In the genomic region with DNA sequence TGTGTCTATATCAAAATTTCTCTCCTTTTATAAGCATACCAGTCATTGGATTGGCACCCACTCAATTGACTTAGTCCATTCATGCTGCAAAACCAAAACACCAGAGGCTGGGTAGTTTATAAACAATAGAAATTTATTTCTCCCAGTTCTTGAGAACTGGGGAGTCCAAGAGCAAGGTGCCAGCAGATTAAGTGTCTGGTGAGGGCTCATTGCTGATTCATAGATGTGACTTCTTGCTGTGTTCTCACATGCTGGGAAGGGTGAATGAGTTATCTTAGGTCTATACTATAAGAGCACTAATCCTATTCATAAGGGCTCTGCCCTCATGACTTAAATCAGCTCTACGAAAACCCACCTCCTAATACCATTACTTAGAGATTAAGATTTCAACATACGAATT, we compare ENCODE assay signal across 21 cellular contexts.
"Had no signal": no experiment of that assay in that cellular context is flagged by ENCODE, and none has a peak within 500 bp of the region (broad histone marks: within the 10 kb centered on the region; RNA-seq: fewer than 3 reads in every experiment).

No MANE protein-coding gene starts in this region.

- H3K27me3 ChIP-seq: gastrocnemius medialis, heart right ventricle, sigmoid colon, stomach had no signal

- H3K27ac ChIP-seq: gastrocnemius medialis, heart right ventricle, psoas muscle, sigmoid colon, skin epidermis, stomach had no signal

- H3K36me3 Mint-ChIP-seq: naive B cell, type B pancreatic cell had no signal

- H3K27me3 Mint-ChIP-seq: dendritic cell treated with granulocyte-macrophage colony-stimulating factor and Interleukin-4, amounts not matched to agents 40 ng/mL and 50 ng/mL, for 4 days had no signal

- H3K36me3 ChIP-seq: gastrocnemius medialis, heart right ventricle, sigmoid colon, stomach had no signal

- H3K4me1 ChIP-seq: gastrocnemius medialis, heart right ventricle, psoas muscle, sigmoid colon, stomach had no signal

- H3K4me3 Mint-ChIP-seq: dendritic cell treated with granulocyte-macrophage colony-stimulating factor and Interleukin-4, amounts not matched to agents 40 ng/mL and 50 ng/mL, for 4 days; effector memory CD8-positive, alpha-beta T cell; naive B cell; nephron; type B pancreatic cell had no signal

- FAIRE-seq: colon, islet of Langerhans, urothelium cell line had no signal

- DNase-seq: effector memory CD8-positive, alpha-beta T cell; erythroblast; gastrocnemius medialis; heart right ventricle; hypothalamus; kidney glomerular epithelial cell; mesendoderm; naive B cell; psoas muscle; retina; sigmoid colon; stimulated activated naive CD4-positive, alpha-beta T cell; stomach; substantia nigra had no signal

- H3K27ac Mint-ChIP-seq: dendritic cell treated with granulocyte-macrophage colony-stimulating factor and Interleukin-4, amounts not matched to agents 40 ng/mL and 50 ng/mL, for 4 days; effector memory CD8-positive, alpha-beta T cell; naive B cell; nephron; type B pancreatic cell had no signal

- H3K4me1 Mint-ChIP-seq: naive B cell, nephron had no signal

- H3K9me3 ChIP-seq: gastrocnemius medialis, heart right ventricle, psoas muscle, sigmoid colon, stomach had no signal

- H3K9me3 Mint-ChIP-seq: dendritic cell treated with granulocyte-macrophage colony-stimulating factor and Interleukin-4, amounts not matched to agents 40 ng/mL and 50 ng/mL, for 4 days; effector memory CD8-positive, alpha-beta T cell; nephron had no signal

- ATAC-seq: effector memory CD8-positive, alpha-beta T cell; gastrocnemius medialis; heart right ventricle; psoas muscle had no signal

- H3K4me3 ChIP-seq: gastrocnemius medialis, heart right ventricle, psoas muscle, sigmoid colon, skin epidermis, stomach had no signal
